Comparison of ENCODE assay signal across 28 cellular contexts in genomic region chr12:113131556-113131955, GRCh38. TPM values are rescaled to one million over a fixed set of nuclear protein-coding genes. Genes with fewer than 3 reads are reported as not detected.
DNase-seq lines count a peak whose midpoint lies in the region; ATAC-seq and TF ChIP-seq lines count a peak whose summit lies in the region.
"Had no signal": no experiment of that assay in that cellular context is flagged by ENCODE, and none has a peak within 500 bp of the region (broad histone marks: within the 10 kb centered on the region; RNA-seq: fewer than 3 reads in every experiment).

No MANE protein-coding gene starts in this region.

- no peak overlapping the region for H3K27ac ChIP-seq in tibial artery
- H3K27ac ChIP-seq: esophagus muscularis mucosa, prostate gland, RWPE1, SK-N-MC had no signal

- DNase-seq in activated CD8-positive, alpha-beta memory T cell treated with anti-CD3 and anti-CD28 coated beads, Interleukin-2, amount 10 ng/mL, durations not matched to agents 7 days and 5 days: no peak
- DNase-seq in activated CD8-positive, alpha-beta memory T cell treated with anti-CD3 and anti-CD28 coated beads, Interleukin-2, amount 50 U/mL, for 48 hours: no peak
- DNase-seq in NB4 (ENCODE audit: low read depth): peak; percentile 53
- DNase-seq in GM03348 (ENCODE audit: low spot score): no peak
- no peak for DNase-seq in NCI-H1436 (lab: John Stamatoyannopoulos, UW)
- DNase-seq in tibial artery: no peak
- DNase-seq: activated CD4-positive, alpha-beta T cell treated with anti-CD3 and anti-CD28 coated beads, Interleukin-2, amount 50 U/mL, for 48 hours; activated naive CD4-positive, alpha-beta T cell treated with Interleukin-2 at 50 U/mL for 16 hours; AML-193; left ventricle myocardium superior; MV-4-11; NCI-H510A; stimulated activated CD4-positive, alpha-beta T cell treated with anti-CD3 and anti-CD28 coated beads, Interleukin-12 subunit alpha, Interleukin-12 subunit beta, amount 100 ng/mL, for 4 hours; stimulated activated CD4-positive, alpha-beta T cell treated with anti-CD3 and anti-CD28 coated beads, Interleukin-4, amount 100 ng/mL, for 1 hour; T-helper 2 cell had no signal

- H3K4me1 Mint-ChIP-seq in activated CD8-positive, alpha-beta memory T cell treated with anti-CD3 and anti-CD28 coated beads, Interleukin-2, amount 10 ng/mL, durations not matched to agents 7 days and 5 days: peaks cover 9% of the 10 kb centered on the region

- TF ChIP-seq POLR2A in NB4 (IDR thresholded peaks at IDR 0.05; ENCODE audit: extremely low read depth, insufficient read length): no peak

- H3K4me3 Mint-ChIP-seq in activated CD8-positive, alpha-beta memory T cell treated with anti-CD3 and anti-CD28 coated beads, Interleukin-2, amount 10 ng/mL, durations not matched to agents 7 days and 5 days: no peak overlapping the region
- H3K4me3 Mint-ChIP-seq: activated T-helper 1 cell treated with anti-CD3 and anti-CD28 coated beads, Interleukin-12 subunit alpha, Interleukin-12 subunit beta, Interleukin-2, Interleukin-4 antibody, amounts not matched to agents 30 ng/mL and 10 ng/mL and 1 ng/mL, durations not matched to agents 14 hours and 24 hours and 36 hours; mesothelial cell of epicardium; type B pancreatic cell had no signal

- intact Hi-C loops in tibial artery (cut with DNase I; ENCODE audit: low total_unique reads): no loop called here

- H3K36me3 ChIP-seq in tibial artery: no peaks in the 10 kb centered on the region
- H3K36me3 ChIP-seq: esophagus muscularis mucosa, prostate gland had no signal

- peaks cover 0 to 12% (median 0%) of the 10 kb centered on the region in 4 donors for H3K4me1 ChIP-seq in tibial artery
- H3K4me1 ChIP-seq: prostate gland had no signal

- no peaks in the 10 kb centered on the region for H3K36me3 Mint-ChIP-seq in activated CD8-positive, alpha-beta memory T cell treated with anti-CD3 and anti-CD28 coated beads, Interleukin-2, amount 10 ng/mL, durations not matched to agents 7 days and 5 days
- H3K36me3 Mint-ChIP-seq: mesothelial cell of epicardium, type B pancreatic cell had no signal

- no peak for ATAC-seq in activated CD8-positive, alpha-beta memory T cell treated with anti-CD3 and anti-CD28 coated beads, Interleukin-2, amount 10 ng/mL, durations not matched to agents 7 days and 5 days
- peak; percentile 5 for ATAC-seq in esophagus mucosa
- ATAC-seq in HG03280 (IDR thresholded peaks at IDR 0.05; ENCODE audit: unreplicated experiment): no peak
- ATAC-seq: activated CD4-positive, CD25-positive, alpha-beta regulatory T cell treated with anti-CD3 and anti-CD28 coated beads, Interleukin-2, amount 50 U/mL, for 24 hours; left ventricle myocardium superior had no signal

- no peaks in the 10 kb centered on the region for H3K9me3 Mint-ChIP-seq in activated CD8-positive, alpha-beta memory T cell treated with anti-CD3 and anti-CD28 coated beads, Interleukin-2, amount 10 ng/mL, durations not matched to agents 7 days and 5 days (ENCODE audit: low read depth)
- H3K9me3 Mint-ChIP-seq: activated T-helper 1 cell treated with anti-CD3 and anti-CD28 coated beads, Interleukin-12 subunit alpha, Interleukin-12 subunit beta, Interleukin-2, Interleukin-4 antibody, amounts not matched to agents 30 ng/mL and 10 ng/mL and 1 ng/mL, durations not matched to agents 14 hours and 24 hours and 36 hours; mesothelial cell of epicardium; type B pancreatic cell had no signal

- peaks cover 0 to 69% of the 10 kb centered on the region in 2 donors for H3K27me3 ChIP-seq in tibial artery

- H3K27me3 Mint-ChIP-seq in activated CD8-positive, alpha-beta memory T cell treated with anti-CD3 and anti-CD28 coated beads, Interleukin-2, amount 10 ng/mL, durations not matched to agents 7 days and 5 days: peaks cover 14% of the 10 kb centered on the region

- H3K9me3 ChIP-seq in tibial artery: no peaks in the 10 kb centered on the region
- H3K9me3 ChIP-seq: esophagus muscularis mucosa, prostate gland had no signal

- CTCF ChIA-PET in activated CD8-positive, alpha-beta memory T cell treated with anti-CD3 and anti-CD28 coated beads, Interleukin-2, amount 10 ng/mL, durations not matched to agents 7 days and 5 days (lab: Charles Lee): interaction anchor here (0.7 to 2.0 kb wide), 4 partner anchors 11 to 56 kb away, joined by 3 to 6 read pairs (median 4); no protein-coding TSS in a partner anchor

- H3K4me3 ChIP-seq in NB4 (ENCODE audit: low read depth, low read length): no peak overlapping the region
- no peak overlapping the region for H3K4me3 ChIP-seq in tibial artery
- H3K4me3 ChIP-seq: esophagus muscularis mucosa, prostate gland, SK-N-MC had no signal

- no peak for TF ChIP-seq CTCF in NB4 (IDR thresholded peaks at IDR 0.05; ENCODE audit: low read depth, low read length)
- no peak for TF ChIP-seq CTCF in tibial artery (IDR thresholded peaks at IDR 0.05)

- H3K27ac Mint-ChIP-seq in activated CD8-positive, alpha-beta memory T cell treated with anti-CD3 and anti-CD28 coated beads, Interleukin-2, amount 10 ng/mL, durations not matched to agents 7 days and 5 days: peak overlapping the region; percentile 42
- H3K27ac Mint-ChIP-seq: activated T-helper 1 cell treated with anti-CD3 and anti-CD28 coated beads, Interleukin-12 subunit alpha, Interleukin-12 subunit beta, Interleukin-2, Interleukin-4 antibody, amounts not matched to agents 30 ng/mL and 10 ng/mL and 1 ng/mL, durations not matched to agents 14 hours and 24 hours and 36 hours; mesothelial cell of epicardium; type B pancreatic cell had no signal

RNA-seq across cellular contexts. Expression of gene RASAL1, which starts 4.0 kb away (rescaled TPM):
- not detected for total RNA-seq in activated CD8-positive, alpha-beta memory T cell treated with anti-CD3 and anti-CD28 coated beads, Interleukin-2, amount 10 ng/mL, durations not matched to agents 7 days and 5 days
- total RNA-seq in esophagus mucosa: 53.1 TPM
- total RNA-seq: A172, left ventricle myocardium superior, LHCN-M2, subcutaneous adipose tissue had no signal

RNA-seq across cellular contexts. Expression of gene CFAP73, which starts 18.0 kb away (rescaled TPM):
- not detected for total RNA-seq in activated CD8-positive, alpha-beta memory T cell treated with anti-CD3 and anti-CD28 coated beads, Interleukin-2, amount 10 ng/mL, durations not matched to agents 7 days and 5 days
- total RNA-seq in esophagus mucosa: 0.20 TPM
- total RNA-seq: esophagus muscularis mucosa, left ventricle myocardium superior, LHCN-M2, mesothelial cell of epicardium, subcutaneous adipose tissue had no signal

RNA-seq across cellular contexts. Expression of gene DDX54, which starts 53.7 kb away (rescaled TPM):
- total RNA-seq in activated CD8-positive, alpha-beta memory T cell treated with anti-CD3 and anti-CD28 coated beads, Interleukin-2, amount 10 ng/mL, durations not matched to agents 7 days and 5 days: 10 to 100 TPM; 71.5 to 99.0 TPM
- total RNA-seq in esophagus mucosa: 46.6 TPM

RNA-seq across cellular contexts. Expression of gene RITA1, which starts 54.0 kb away (rescaled TPM):
- 10 to 100 TPM; 23.1 to 29.6 TPM for total RNA-seq in activated CD8-positive, alpha-beta memory T cell treated with anti-CD3 and anti-CD28 coated beads, Interleukin-2, amount 10 ng/mL, durations not matched to agents 7 days and 5 days
- total RNA-seq in esophagus mucosa: 11.0 TPM

Comparison
In these comparisons a context has a peak if more than half of its experiments do, and no peak if none do; other contexts are left out.
1. RNA of gene RASAL1, which starts 4.0 kb away (total RNA-seq): 53.1 TPM in esophagus mucosa (single experiment); not detected in activated CD8-positive, alpha-beta memory T cell treated with anti-CD3 and anti-CD28 coated beads, Interleukin-2, amount 10 ng/mL, durations not matched to agents 7 days and 5 days; every median in the first group is over 10 times any median in the second.